Comparison of ENCODE assay signal across 1 cellular context in the genomic region with DNA sequence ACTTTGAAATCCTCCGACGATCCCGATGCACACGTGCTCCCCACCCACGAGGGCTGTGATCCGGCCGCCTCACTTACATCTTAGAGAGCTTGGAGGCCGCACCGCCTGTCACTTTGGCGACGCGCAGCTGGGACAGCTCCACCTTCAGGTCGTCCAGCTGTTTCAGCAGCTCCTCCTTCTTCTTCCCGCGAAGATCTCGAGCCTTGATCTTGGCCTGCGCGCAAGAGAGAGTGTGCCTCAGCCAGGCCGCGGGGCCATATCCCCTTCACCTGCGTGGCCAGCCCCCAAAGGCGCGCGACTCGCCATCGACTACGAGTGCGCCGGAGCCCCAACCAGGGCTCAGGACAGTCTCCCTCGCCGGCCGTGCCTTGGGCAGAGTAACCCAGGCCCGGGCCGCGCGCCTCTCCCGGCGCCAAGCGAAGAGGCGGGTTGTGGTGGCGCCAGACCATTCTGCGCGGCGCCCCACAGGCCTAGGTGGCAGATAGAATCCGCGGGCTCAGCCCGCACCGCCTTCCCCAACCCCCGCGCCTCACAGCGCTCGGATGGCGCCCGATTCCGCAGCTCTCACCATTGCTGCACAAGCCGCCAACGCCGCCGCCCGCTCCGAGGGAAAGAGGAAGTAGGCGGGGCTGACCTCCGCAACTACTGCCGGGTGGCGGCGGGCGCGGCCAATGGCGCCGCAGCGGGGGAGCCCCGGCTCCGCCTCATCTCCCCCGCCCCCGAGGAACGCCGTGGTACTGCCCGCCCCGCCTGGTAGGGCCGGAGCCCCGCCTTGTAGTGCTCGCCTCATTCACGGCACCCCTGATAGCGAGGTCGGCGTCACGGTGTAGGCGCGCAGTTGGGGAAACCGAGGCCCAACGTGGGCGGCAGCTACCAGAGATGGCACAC.
TF ChIP-seq lines count a peak whose summit lies in the region.

A gene (plus strand): TSS at position 789 of the 888 bp plus-strand sequence. CDS start 7,161 bp downstream, outside the sequence.
A gene (minus strand): TSS at position 616 of the 888 bp plus-strand sequence. CDS start 45 bp downstream, at position 571.

TF ChIP-seq in GM23338, 12 proteins besides CTCF, POLR2A, EP300 and RAD21 (continued from another document):
- TF ChIP-seq POLR2AphosphoS5 (IDR thresholded peaks at IDR 0.05; ENCODE audit: low read depth) (peak; percentile 99), NANOG (IDR thresholded peaks at IDR 0.05; ENCODE audit: borderline replicate concordance) (no peak), EZH2phosphoT487 (IDR thresholded peaks at IDR 0.05; ENCODE audit: unreplicated experiment) (no peak), CREB1 (CRISPR knock-in tag; IDR thresholded peaks at IDR 0.05; ENCODE audit: low read depth) (peak; percentile 59), JUNB (IDR thresholded peaks at IDR 0.05; ENCODE audit: unreplicated experiment) (no peak), ZNF114 (CRISPR knock-in tag; IDR thresholded peaks at IDR 0.05) (no peak)
- TF ChIP-seq, protein P1, sequence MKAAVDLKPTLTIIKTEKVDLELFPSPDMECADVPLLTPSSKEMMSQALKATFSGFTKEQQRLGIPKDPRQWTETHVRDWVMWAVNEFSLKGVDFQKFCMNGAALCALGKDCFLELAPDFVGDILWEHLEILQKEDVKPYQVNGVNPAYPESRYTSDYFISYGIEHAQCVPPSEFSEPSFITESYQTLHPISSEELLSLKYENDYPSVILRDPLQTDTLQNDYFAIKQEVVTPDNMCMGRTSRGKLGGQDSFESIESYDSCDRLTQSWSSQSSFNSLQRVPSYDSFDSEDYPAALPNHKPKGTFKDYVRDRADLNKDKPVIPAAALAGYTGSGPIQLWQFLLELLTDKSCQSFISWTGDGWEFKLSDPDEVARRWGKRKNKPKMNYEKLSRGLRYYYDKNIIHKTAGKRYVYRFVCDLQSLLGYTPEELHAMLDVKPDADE (IDR thresholded peaks at IDR 0.05) = peak; percentile 85
- TF ChIP-seq, protein P2, sequence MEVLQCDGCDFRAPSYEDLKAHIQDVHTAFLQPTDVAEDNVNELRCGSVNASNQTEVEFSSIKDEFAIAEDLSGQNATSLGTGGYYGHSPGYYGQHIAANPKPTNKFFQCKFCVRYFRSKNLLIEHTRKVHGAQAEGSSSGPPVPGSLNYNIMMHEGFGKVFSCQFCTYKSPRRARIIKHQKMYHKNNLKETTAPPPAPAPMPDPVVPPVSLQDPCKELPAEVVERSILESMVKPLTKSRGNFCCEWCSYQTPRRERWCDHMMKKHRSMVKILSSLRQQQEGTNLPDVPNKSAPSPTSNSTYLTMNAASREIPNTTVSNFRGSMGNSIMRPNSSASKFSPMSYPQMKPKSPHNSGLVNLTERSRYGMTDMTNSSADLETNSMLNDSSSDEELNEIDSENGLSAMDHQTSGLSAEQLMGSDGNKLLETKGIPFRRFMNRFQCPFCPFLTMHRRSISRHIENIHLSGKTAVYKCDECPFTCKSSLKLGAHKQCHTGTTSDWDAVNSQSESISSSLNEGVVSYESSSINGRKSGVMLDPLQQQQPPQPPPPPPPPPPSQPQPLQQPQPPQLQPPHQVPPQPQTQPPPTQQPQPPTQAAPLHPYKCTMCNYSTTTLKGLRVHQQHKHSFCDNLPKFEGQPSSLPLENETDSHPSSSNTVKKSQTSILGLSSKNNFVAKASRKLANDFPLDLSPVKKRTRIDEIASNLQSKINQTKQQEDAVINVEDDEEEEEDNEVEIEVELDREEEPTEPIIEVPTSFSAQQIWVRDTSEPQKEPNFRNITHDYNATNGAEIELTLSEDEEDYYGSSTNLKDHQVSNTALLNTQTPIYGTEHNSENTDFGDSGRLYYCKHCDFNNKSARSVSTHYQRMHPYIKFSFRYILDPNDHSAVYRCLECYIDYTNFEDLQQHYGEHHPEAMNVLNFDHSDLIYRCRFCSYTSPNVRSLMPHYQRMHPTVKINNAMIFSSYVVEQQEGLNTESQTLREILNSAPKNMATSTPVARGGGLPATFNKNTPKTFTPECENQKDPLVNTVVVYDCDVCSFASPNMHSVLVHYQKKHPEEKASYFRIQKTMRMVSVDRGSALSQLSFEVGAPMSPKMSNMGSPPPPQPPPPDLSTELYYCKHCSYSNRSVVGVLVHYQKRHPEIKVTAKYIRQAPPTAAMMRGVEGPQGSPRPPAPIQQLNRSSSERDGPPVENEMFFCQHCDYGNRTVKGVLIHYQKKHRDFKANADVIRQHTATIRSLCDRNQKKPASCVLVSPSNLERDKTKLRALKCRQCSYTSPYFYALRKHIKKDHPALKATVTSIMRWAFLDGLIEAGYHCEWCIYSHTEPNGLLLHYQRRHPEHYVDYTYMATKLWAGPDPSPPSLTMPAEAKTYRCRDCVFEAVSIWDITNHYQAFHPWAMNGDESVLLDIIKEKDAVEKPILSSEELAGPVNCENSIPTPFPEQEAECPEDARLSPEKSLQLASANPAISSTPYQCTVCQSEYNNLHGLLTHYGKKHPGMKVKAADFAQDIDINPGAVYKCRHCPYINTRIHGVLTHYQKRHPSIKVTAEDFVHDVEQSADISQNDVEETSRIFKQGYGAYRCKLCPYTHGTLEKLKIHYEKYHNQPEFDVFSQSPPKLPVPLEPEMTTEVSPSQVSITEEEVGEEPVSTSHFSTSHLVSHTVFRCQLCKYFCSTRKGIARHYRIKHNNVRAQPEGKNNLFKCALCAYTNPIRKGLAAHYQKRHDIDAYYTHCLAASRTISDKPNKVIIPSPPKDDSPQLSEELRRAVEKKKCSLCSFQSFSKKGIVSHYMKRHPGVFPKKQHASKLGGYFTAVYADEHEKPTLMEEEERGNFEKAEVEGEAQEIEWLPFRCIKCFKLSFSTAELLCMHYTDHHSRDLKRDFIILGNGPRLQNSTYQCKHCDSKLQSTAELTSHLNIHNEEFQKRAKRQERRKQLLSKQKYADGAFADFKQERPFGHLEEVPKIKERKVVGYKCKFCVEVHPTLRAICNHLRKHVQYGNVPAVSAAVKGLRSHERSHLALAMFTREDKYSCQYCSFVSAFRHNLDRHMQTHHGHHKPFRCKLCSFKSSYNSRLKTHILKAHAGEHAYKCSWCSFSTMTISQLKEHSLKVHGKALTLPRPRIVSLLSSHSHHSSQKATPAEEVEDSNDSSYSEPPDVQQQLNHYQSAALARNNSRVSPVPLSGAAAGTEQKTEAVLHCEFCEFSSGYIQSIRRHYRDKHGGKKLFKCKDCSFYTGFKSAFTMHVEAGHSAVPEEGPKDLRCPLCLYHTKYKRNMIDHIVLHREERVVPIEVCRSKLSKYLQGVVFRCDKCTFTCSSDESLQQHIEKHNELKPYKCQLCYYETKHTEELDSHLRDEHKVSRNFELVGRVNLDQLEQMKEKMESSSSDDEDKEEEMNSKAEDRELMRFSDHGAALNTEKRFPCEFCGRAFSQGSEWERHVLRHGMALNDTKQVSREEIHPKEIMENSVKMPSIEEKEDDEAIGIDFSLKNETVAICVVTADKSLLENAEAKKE (CRISPR knock-in tag; IDR thresholded peaks at IDR 0.05) = no peak
- TF ChIP-seq, protein P3, sequence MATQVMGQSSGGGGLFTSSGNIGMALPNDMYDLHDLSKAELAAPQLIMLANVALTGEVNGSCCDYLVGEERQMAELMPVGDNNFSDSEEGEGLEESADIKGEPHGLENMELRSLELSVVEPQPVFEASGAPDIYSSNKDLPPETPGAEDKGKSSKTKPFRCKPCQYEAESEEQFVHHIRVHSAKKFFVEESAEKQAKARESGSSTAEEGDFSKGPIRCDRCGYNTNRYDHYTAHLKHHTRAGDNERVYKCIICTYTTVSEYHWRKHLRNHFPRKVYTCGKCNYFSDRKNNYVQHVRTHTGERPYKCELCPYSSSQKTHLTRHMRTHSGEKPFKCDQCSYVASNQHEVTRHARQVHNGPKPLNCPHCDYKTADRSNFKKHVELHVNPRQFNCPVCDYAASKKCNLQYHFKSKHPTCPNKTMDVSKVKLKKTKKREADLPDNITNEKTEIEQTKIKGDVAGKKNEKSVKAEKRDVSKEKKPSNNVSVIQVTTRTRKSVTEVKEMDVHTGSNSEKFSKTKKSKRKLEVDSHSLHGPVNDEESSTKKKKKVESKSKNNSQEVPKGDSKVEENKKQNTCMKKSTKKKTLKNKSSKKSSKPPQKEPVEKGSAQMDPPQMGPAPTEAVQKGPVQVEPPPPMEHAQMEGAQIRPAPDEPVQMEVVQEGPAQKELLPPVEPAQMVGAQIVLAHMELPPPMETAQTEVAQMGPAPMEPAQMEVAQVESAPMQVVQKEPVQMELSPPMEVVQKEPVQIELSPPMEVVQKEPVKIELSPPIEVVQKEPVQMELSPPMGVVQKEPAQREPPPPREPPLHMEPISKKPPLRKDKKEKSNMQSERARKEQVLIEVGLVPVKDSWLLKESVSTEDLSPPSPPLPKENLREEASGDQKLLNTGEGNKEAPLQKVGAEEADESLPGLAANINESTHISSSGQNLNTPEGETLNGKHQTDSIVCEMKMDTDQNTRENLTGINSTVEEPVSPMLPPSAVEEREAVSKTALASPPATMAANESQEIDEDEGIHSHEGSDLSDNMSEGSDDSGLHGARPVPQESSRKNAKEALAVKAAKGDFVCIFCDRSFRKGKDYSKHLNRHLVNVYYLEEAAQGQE (IDR thresholded peaks at IDR 0.05; ENCODE audit: unreplicated experiment) = no peak
